Comparison of ENCODE assay signal across 8 cellular contexts in the genomic region with DNA sequence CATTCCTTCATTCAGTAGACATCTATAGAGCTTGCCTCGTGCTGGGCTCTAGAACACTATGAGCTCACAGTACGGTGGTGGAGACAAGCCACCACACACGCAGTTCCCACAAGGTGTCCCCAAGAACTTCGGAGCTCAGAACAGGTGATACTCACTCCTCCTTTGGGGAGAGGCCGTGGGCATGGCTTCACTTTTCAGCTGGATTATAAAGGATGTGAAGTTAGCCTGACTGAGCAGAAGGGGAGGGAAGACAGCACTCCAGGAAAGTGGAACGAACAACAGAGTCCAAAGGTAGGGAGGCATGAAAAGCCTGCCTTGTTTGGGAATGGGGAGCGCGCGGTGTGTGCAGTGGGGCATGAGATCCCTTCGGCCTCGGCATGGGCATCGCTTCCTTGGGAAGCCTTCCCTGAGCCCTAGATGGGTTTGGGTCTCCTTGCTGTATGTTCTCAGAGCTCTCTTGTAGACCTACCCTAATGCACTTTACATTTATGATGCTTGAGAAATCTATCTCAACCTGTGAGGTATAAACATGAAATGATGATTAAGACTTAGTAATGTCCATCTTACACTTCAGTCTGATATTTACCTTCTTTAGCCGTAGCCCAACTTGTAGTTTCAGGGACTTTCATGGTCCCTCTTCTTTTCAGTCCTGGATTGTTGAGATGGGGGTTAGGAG. TPM values are rescaled to one million over a fixed set of nuclear protein-coding genes. Genes with fewer than 3 reads are reported as not detected.
A peak's percentile ranks its signal among the peaks of the same experiment; 100 is the strongest.
DNase-seq lines count a peak whose midpoint lies in the region; ATAC-seq lines count a peak whose summit lies in the region.

No MANE protein-coding gene starts in this region.

- peaks cover 32% of the 10 kb centered on the region for H3K4me1 Mint-ChIP-seq in activated naive CD4-positive, alpha-beta T cell treated with anti-CD3 and anti-CD28 coated beads for 36 hours (ENCODE audit: low read depth)
- H3K4me1 Mint-ChIP-seq in naive thymus-derived CD8-positive, alpha-beta T cell: peaks cover 34 to 51% (median 38%) of the 10 kb centered on the region in 4 donors

- H3K36me3 ChIP-seq in endocrine pancreas (ENCODE audit: control insufficient read depth, insufficient read depth, low read length): no peaks in the 10 kb centered on the region

- H3K27ac Mint-ChIP-seq in activated naive CD4-positive, alpha-beta T cell treated with anti-CD3 and anti-CD28 coated beads for 36 hours: peak overlapping the region; percentile 93
- peak overlapping the region; percentile 96 to 99 (median 98) for H3K27ac Mint-ChIP-seq in naive thymus-derived CD8-positive, alpha-beta T cell

- POLR2A ChIA-PET in naive thymus-derived CD8-positive, alpha-beta T cell (lab: Charles Lee): interaction anchor here (0.6 to 5.9 kb wide), 18 partner anchors 10 to 840 kb away, joined by 3 to 118 read pairs (median 6); partner anchors contain the start of genes FBXL15, LDB1, NOLC1 and NPM3

- no peak for DNase-seq in activated naive CD4-positive, alpha-beta T cell treated with anti-CD3 and anti-CD28 coated beads for 36 hours
- DNase-seq in activated naive CD4-positive, alpha-beta T cell treated with anti-CD3 and anti-CD28 coated beads, Interleukin-2, amount 50 U/mL, for 16 hours: no peak
- DNase-seq in RKO (ENCODE audit: low spot score) (peak; percentile 27), COLO829 (ENCODE audit: low spot score) (no peak), NCI-H1105 (lab: John Stamatoyannopoulos, UW) (no peak)
- peak in 1 of 10 donors; percentile 73 for DNase-seq in naive thymus-derived CD8-positive, alpha-beta T cell

- H3K9me3 Mint-ChIP-seq in activated naive CD4-positive, alpha-beta T cell treated with anti-CD3 and anti-CD28 coated beads for 36 hours: no peaks in the 10 kb centered on the region
- no peaks in the 10 kb centered on the region for H3K9me3 Mint-ChIP-seq in naive thymus-derived CD8-positive, alpha-beta T cell

- H3K4me3 Mint-ChIP-seq in activated naive CD4-positive, alpha-beta T cell treated with anti-CD3 and anti-CD28 coated beads for 36 hours: peak overlapping the region; percentile 92
- peak overlapping the region; percentile 94 to 100 (median 98) for H3K4me3 Mint-ChIP-seq in naive thymus-derived CD8-positive, alpha-beta T cell

- no peaks in the 10 kb centered on the region for H3K9me3 ChIP-seq in endocrine pancreas (ENCODE audit: control insufficient read depth, low read length)

- H3K36me3 Mint-ChIP-seq in activated naive CD4-positive, alpha-beta T cell treated with anti-CD3 and anti-CD28 coated beads for 36 hours (ENCODE audit: low read depth): peaks cover 9% of the 10 kb centered on the region
- peaks cover 0 to 9% (median 0%) of the 10 kb centered on the region in 3 donors for H3K36me3 Mint-ChIP-seq in naive thymus-derived CD8-positive, alpha-beta T cell

- H3K27me3 Mint-ChIP-seq in activated naive CD4-positive, alpha-beta T cell treated with anti-CD3 and anti-CD28 coated beads for 36 hours (ENCODE audit: low read depth): no peaks in the 10 kb centered on the region
- peaks cover 0 to 2% (median 0%) of the 10 kb centered on the region in 5 donors for H3K27me3 Mint-ChIP-seq in naive thymus-derived CD8-positive, alpha-beta T cell

- H3K27me3 ChIP-seq in endocrine pancreas (ENCODE audit: control insufficient read depth, insufficient read depth, low read length): no peaks in the 10 kb centered on the region

- peak; percentile 26 for ATAC-seq in HG02852 (IDR thresholded peaks at IDR 0.05; ENCODE audit: unreplicated experiment)
- peak; percentile 35 to 45 for ATAC-seq in naive thymus-derived CD8-positive, alpha-beta T cell

- peak overlapping the region; percentile 74 for H3K4me3 ChIP-seq in endocrine pancreas (ENCODE audit: control insufficient read depth, insufficient read depth, low read length)

- H3K9ac ChIP-seq in endocrine pancreas (ENCODE audit: control insufficient read depth, insufficient read depth, low read length): peak overlapping the region; percentile 63

- no peaks in the 10 kb centered on the region for H3K4me1 ChIP-seq in endocrine pancreas (ENCODE audit: control insufficient read depth, insufficient read depth, low read length)

- intact Hi-C loops in activated naive CD4-positive, alpha-beta T cell treated with anti-CD3 and anti-CD28 coated beads for 36 hours (cut with micrococcal nuclease): loop anchor here (1.0 to 5.0 kb wide), 14 partner anchors 11 to 924 kb away; partner anchors contain the start of genes ACTR1A, ARMH3, BTRC and FBXL15

- CTCF ChIA-PET in activated naive CD4-positive, alpha-beta T cell treated with anti-CD3 and anti-CD28 coated beads for 36 hours (lab: Charles Lee): interaction anchor here (0.8 to 8.8 kb wide), 8 partner anchors 15 to 191 kb away, joined by 3 to 46 read pairs (median 4); no protein-coding TSS in a partner anchor

RNA-seq across cellular contexts. Expression of gene OGA, which starts 0.9 kb away (rescaled TPM):
- 10 to 100 TPM; 90.8 to 96.3 TPM for total RNA-seq in activated naive CD4-positive, alpha-beta T cell treated with anti-CD3 and anti-CD28 coated beads for 36 hours
- total RNA-seq in naive thymus-derived CD8-positive, alpha-beta T cell: 100 to 1,000 TPM; 370 to 406 TPM
- polyA plus RNA-seq in naive thymus-derived CD8-positive, alpha-beta T cell: 10 to 100 TPM; 35.7 to 43.7 (median 41.9) TPM

RNA-seq across cellular contexts. Expression of gene KCNIP2, which starts 24.5 kb away (rescaled TPM):
- total RNA-seq in activated naive CD4-positive, alpha-beta T cell treated with anti-CD3 and anti-CD28 coated beads for 36 hours: under 1 TPM; 0.69 to 0.79 TPM
- 1 to 10 TPM; 2.0 to 2.5 TPM for total RNA-seq in naive thymus-derived CD8-positive, alpha-beta T cell
- polyA plus RNA-seq in naive thymus-derived CD8-positive, alpha-beta T cell: not detected

RNA-seq across cellular contexts. Expression of gene NPM3, which starts 35.9 kb away (rescaled TPM):
- 100 to 1,000 TPM; 213 to 230 TPM for total RNA-seq in activated naive CD4-positive, alpha-beta T cell treated with anti-CD3 and anti-CD28 coated beads for 36 hours
- total RNA-seq in naive thymus-derived CD8-positive, alpha-beta T cell: 10 to 100 TPM; 17.1 to 19.1 TPM
- 10 to 100 TPM; 14.6 to 19.3 (median 18.9) TPM for polyA plus RNA-seq in naive thymus-derived CD8-positive, alpha-beta T cell

RNA-seq across cellular contexts. Expression of gene FGF8, which starts 43.2 kb away (rescaled TPM):
- total RNA-seq in activated naive CD4-positive, alpha-beta T cell treated with anti-CD3 and anti-CD28 coated beads for 36 hours: not detected
- not detected for total RNA-seq in naive thymus-derived CD8-positive, alpha-beta T cell
- polyA plus RNA-seq in naive thymus-derived CD8-positive, alpha-beta T cell: not detected

Comparison
In these comparisons a context has a peak if more than half of its experiments do, and no peak if none do; other contexts are left out.
1. RNA of gene NPM3, which starts 35.9 kb away (total RNA-seq): 213 to 230 TPM in activated naive CD4-positive, alpha-beta T cell treated with anti-CD3 and anti-CD28 coated beads for 36 hours; 17.1 to 19.1 TPM in naive thymus-derived CD8-positive, alpha-beta T cell; every median in the first group is over 10 times any median in the second.